8 cellular contexts compared by ENCODE assay signal in the genomic region with DNA sequence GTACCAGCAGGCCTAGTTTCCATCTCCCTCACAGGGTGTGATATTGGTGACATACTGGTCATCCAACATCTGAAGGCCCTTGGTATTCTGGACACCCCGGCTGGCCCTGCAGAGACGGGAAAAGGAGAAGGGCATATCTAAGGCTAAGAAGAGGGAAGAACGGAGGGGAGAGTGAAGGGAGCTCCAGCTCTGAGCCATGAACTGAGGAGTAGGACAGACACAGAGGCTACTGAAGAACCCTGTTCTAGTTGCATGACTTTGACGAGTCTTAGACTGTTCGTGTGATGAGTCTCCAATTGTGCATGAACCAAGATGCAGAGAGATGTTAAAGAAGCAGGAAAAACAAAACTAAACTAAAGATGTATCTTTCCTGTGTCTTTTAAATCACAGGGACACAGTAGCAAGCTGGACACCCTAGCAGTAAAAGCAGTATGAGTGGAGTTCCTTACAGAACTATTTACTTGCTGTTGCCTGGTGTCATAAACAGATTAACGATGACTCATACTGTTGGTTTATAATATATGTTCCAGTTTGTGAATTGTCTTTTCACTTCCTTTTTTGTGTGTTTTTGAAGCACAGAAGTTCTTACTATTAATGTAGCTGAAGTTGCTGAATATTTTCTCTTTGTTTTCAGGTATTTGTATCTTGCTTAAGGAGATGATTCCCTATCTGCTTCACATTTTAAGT. TPM values are rescaled to one million over a fixed set of nuclear protein-coding genes. Genes with fewer than 3 reads are reported as not detected.
A peak's percentile ranks its signal among the peaks of the same experiment; 100 is the strongest.
DNase-seq lines count a peak whose midpoint lies in the region; ATAC-seq and TF ChIP-seq lines count a peak whose summit lies in the region.

No MANE protein-coding gene starts in this region.

- no peaks in the 10 kb centered on the region for H3K27me3 ChIP-seq in SJSA1 (replicated peaks)
- H3K27me3 ChIP-seq in suprapubic skin = no peaks in the 10 kb centered on the region

- ATAC-seq in GM18909 (IDR thresholded peaks at IDR 0.05; ENCODE audit: poor library complexity, unreplicated experiment) (peak; percentile 100), HG03066 (IDR thresholded peaks at IDR 0.05; ENCODE audit: low read depth, unreplicated experiment) (peak; percentile 99)

- intact Hi-C loops in head of caudate nucleus (cut with DNase I) = no loop called here

- TF ChIP-seq CTCF in foreskin fibroblast (IDR thresholded peaks at IDR 0.05; ENCODE audit: low read depth, low read length) (no peak), suprapubic skin (IDR thresholded peaks at IDR 0.05) (no peak)

- H3K36me3 ChIP-seq in SJSA1 (no peaks in the 10 kb centered on the region), suprapubic skin (no peaks in the 10 kb centered on the region)

- H3K9me3 ChIP-seq in SJSA1 (replicated peaks) (no peaks in the 10 kb centered on the region), suprapubic skin (no peaks in the 10 kb centered on the region)

- H3K4me1 ChIP-seq in SJSA1 (replicated peaks) = peaks cover 6% of the 10 kb centered on the region
- H3K4me1 ChIP-seq in suprapubic skin = peaks cover 13% of the 10 kb centered on the region

- peak; percentile 79 for DNase-seq in AG08396 (ENCODE audit: low spot score)
- peak in 1 of 2 experiments; percentile 67 for DNase-seq in SJSA1 (ENCODE audit: low read depth in 1 of 2, low spot score in 2 of 2)
- DNase-seq in foreskin fibroblast = peak; percentile 40 to 61
- no peak for DNase-seq in suprapubic skin (ENCODE audit: low spot score in 2 of 2)
- DNase-seq in head of caudate nucleus = no peak
- DNase-seq in SW 1271 (lab: John Stamatoyannopoulos, UW) = no peak

- WGBS in suprapubic skin = 61% methylated on average over 6 of the region's 6 CpGs

- H3K27ac ChIP-seq in SJSA1 (peak overlapping the region; percentile 58), suprapubic skin (peak overlapping the region; percentile 62)

- no peak for TF ChIP-seq POLR2A in suprapubic skin (IDR thresholded peaks at IDR 0.05)

- H3K4me3 ChIP-seq in SJSA1 (no peak overlapping the region), foreskin fibroblast (ENCODE audit: low read depth in 1 of 2, low read length in 2 of 2) (no peak overlapping the region), suprapubic skin (no peak overlapping the region)

- TF ChIP-seq EP300 in suprapubic skin (IDR thresholded peaks at IDR 0.05) = no peak

RNA-seq across cellular contexts. Expression of a gene that starts 15.5 kb away (rescaled TPM):
- total RNA-seq in SJSA1 (2014; rRNA removed; shearing (Covaris generic)) = 1.5 and 1.7 TPM in 2 replicates
- 10 to 100 TPM; 20.0 to 41.8 (median 30.6) TPM for total RNA-seq in suprapubic skin

Comparison
In these comparisons a context has a peak if more than half of its experiments do, and no peak if none do; other contexts are left out.
1. DNase-seq: peak in AG08396 (single experiment) and foreskin fibroblast (2 of 2); none in suprapubic skin (0 of 2), head of caudate nucleus (0 of 42) and SW 1271 (0 of 2).